In genomic region chr1:230251644-230252191, GRCh38 we compare ENCODE assay signal across 11 cellular contexts.
DNase-seq lines count a peak whose midpoint lies in the region; ATAC-seq and TF ChIP-seq lines count a peak whose summit lies in the region.
"Had no signal": no experiment of that assay in that cellular context is flagged by ENCODE, and none has a peak within 500 bp of the region (broad histone marks: within the 10 kb centered on the region; RNA-seq: fewer than 3 reads in every experiment).

No MANE protein-coding gene starts in this region.

- POLR2A ChIA-PET in RWPE1 (lab: Yijun Ruan, JAX; ENCODE audit: low non-redundant PET) = no interaction called here

- no peaks in the 10 kb centered on the region for H3K27me3 Mint-ChIP-seq in activated T-cell treated with anti-CD3 and anti-CD28 coated beads, Interleukin-2, amount 50 U/mL, for 72 hours (ENCODE audit: low read depth)

- in situ Hi-C loops in mammary epithelial cell (cut with MboI; ENCODE audit: low sequenced_read_pairs in 2 of 2) = no loop called here

- peak overlapping the region; percentile 16 to 28 for H3K4me3 Mint-ChIP-seq in activated T-cell treated with anti-CD3 and anti-CD28 coated beads, Interleukin-2, amount 50 U/mL, for 72 hours

- TF ChIP-seq CTCF in mammary epithelial cell (conservative IDR thresholded peaks at IDR 0.05 in 1 of 2, IDR thresholded peaks at IDR 0.05 in 1 of 2; ENCODE audit: extremely low read depth in 1 of 2, insufficient read depth in 1 of 2, low read depth in 1 of 2, low read length in 2 of 2) (no peak), upper lobe of right lung (IDR thresholded peaks at IDR 0.05) (no peak), RWPE1 (conservative IDR thresholded peaks at IDR 0.05; ENCODE audit: low read depth) (no peak)

- H3K27ac Mint-ChIP-seq in activated T-cell treated with anti-CD3 and anti-CD28 coated beads, Interleukin-2, amount 50 U/mL, for 72 hours = peak overlapping the region; percentile 67

- H3K36me3 Mint-ChIP-seq in activated T-cell treated with anti-CD3 and anti-CD28 coated beads, Interleukin-2, amount 50 U/mL, for 72 hours (ENCODE audit: insufficient read depth in 2 of 2) = peaks cover 7 to 45% of the 10 kb centered on the region in 2 donors

- ATAC-seq in HG02678 (IDR thresholded peaks at IDR 0.05; ENCODE audit: unreplicated experiment) (peak; percentile 75), upper lobe of right lung (no peak)
- ATAC-seq in activated T-cell treated with anti-CD3 and anti-CD28 coated beads, Interleukin-2, amount 50 U/mL, for 72 hours (replicated peaks in 1 of 2) = peak; percentile 82 to 88
- ATAC-seq: Right ventricle myocardium inferior had no signal

- CTCF ChIA-PET in mammary epithelial cell (lab: Charles Lee; ENCODE audit: low non-redundant PET) (no interaction called here), RWPE1 (lab: Yijun Ruan, JAX) (no interaction called here)

- H4K20me1 ChIP-seq in mammary epithelial cell (ENCODE audit: insufficient read depth, low read length) = no peaks in the 10 kb centered on the region

- peaks cover 4% of the 10 kb centered on the region for H3K79me2 ChIP-seq in mammary epithelial cell (ENCODE audit: insufficient read depth, low read length)

- BruUV-seq in mammary epithelial cell (replicated peaks; lab: Mats Ljungman, UMichigan) = no TSS peak

- no peak overlapping the region for H3K27ac ChIP-seq in mammary epithelial cell (ENCODE audit: insufficient read depth, low read depth, low read length)
- H3K27ac ChIP-seq in upper lobe of right lung = no peak overlapping the region
- no peak overlapping the region for H3K27ac ChIP-seq in RWPE1

- H3K9ac ChIP-seq in mammary epithelial cell (ENCODE audit: insufficient read depth, low read length) = no peak overlapping the region

- H3K4me1 Mint-ChIP-seq in activated T-cell treated with anti-CD3 and anti-CD28 coated beads, Interleukin-2, amount 50 U/mL, for 72 hours (ENCODE audit: low read depth) = peaks cover 28% of the 10 kb centered on the region

- no peaks in the 10 kb centered on the region for H3K27me3 ChIP-seq in mammary epithelial cell (ENCODE audit: insufficient read depth, low read length)
- H3K27me3 ChIP-seq in upper lobe of right lung = no peaks in the 10 kb centered on the region

- H3K4me2 ChIP-seq in mammary epithelial cell (ENCODE audit: insufficient read depth, low read depth, low read length) = no peak overlapping the region

- H2AFZ ChIP-seq in mammary epithelial cell (ENCODE audit: low read depth, low read length) = no peak overlapping the region

- dilution Hi-C loops in mammary epithelial cell (cut with HindIII; ENCODE audit: low sequenced_read_pairs) = no loop called here

- H3K9me3 ChIP-seq in mammary epithelial cell (replicated peaks; ENCODE audit: insufficient read depth, low read length) (no peaks in the 10 kb centered on the region), upper lobe of right lung (no peaks in the 10 kb centered on the region)

- H3K9me3 Mint-ChIP-seq in activated T-cell treated with anti-CD3 and anti-CD28 coated beads, Interleukin-2, amount 50 U/mL, for 72 hours = no peaks in the 10 kb centered on the region

- H3K4me1 ChIP-seq in mammary epithelial cell (ENCODE audit: insufficient read depth, low read length) (no peaks in the 10 kb centered on the region), upper lobe of right lung (no peaks in the 10 kb centered on the region)

- peak; percentile 46 for DNase-seq in stimulated activated CD4-positive, alpha-beta T cell treated with anti-CD3 and anti-CD28 coated beads, Interleukin-4, amount 100 ng/mL, for 24 hours
- no peak for DNase-seq in stimulated activated CD4-positive, alpha-beta T cell treated with anti-CD3 and anti-CD28 coated beads, Interleukin-1b, Interleukin-23, amount 100 ng/mL, for 48 hours
- peak; percentile 25 to 32 for DNase-seq in activated T-cell treated with anti-CD3 and anti-CD28 coated beads, Interleukin-2, amount 50 U/mL, for 72 hours
- DNase-seq in mammary epithelial cell (no peak), upper lobe of right lung (no peak), NCI-H1930 (lab: John Stamatoyannopoulos, UW) (no peak), RWPE1 (ENCODE audit: low spot score) (no peak)
- DNase-seq: AML-193, NCI-H1694 treated with DMSO at 0.1 percent for 48 hours had no signal

- 96% methylated on average over 8 of the region's 8 CpGs for WGBS in mammary epithelial cell (ENCODE audit: low coverage, missing lambda C conversion rate)

- H3K4me3 ChIP-seq in mammary epithelial cell (replicated peaks in 1 of 3; ENCODE audit: insufficient read depth in 1 of 3, low read depth in 2 of 3, low read length in 3 of 3) (no peak overlapping the region), upper lobe of right lung (no peak overlapping the region)

- intact Hi-C loops in mammary epithelial cell (cut with micrococcal nuclease) = no loop called here
- intact Hi-C loops in upper lobe of right lung (cut with DNase I) = no loop called here

- H3K36me3 ChIP-seq in mammary epithelial cell (ENCODE audit: insufficient read depth, low read length) (peaks cover 13% of the 10 kb centered on the region), upper lobe of right lung (peaks cover 78% of the 10 kb centered on the region)

Comparison
In these comparisons a context has a peak if more than half of its experiments do, and no peak if none do; other contexts are left out.
1. DNase-seq: peak in stimulated activated CD4-positive, alpha-beta T cell treated with anti-CD3 and anti-CD28 coated beads, Interleukin-4, amount 100 ng/mL, for 24 hours (single experiment) and activated T-cell treated with anti-CD3 and anti-CD28 coated beads, Interleukin-2, amount 50 U/mL, for 72 hours (2 of 2); none in stimulated activated CD4-positive, alpha-beta T cell treated with anti-CD3 and anti-CD28 coated beads, Interleukin-1b, Interleukin-23, amount 100 ng/mL, for 48 hours (single experiment), mammary epithelial cell (single experiment), upper lobe of right lung (single experiment), NCI-H1930 (0 of 2) and RWPE1 (single experiment).